In the genomic region with DNA sequence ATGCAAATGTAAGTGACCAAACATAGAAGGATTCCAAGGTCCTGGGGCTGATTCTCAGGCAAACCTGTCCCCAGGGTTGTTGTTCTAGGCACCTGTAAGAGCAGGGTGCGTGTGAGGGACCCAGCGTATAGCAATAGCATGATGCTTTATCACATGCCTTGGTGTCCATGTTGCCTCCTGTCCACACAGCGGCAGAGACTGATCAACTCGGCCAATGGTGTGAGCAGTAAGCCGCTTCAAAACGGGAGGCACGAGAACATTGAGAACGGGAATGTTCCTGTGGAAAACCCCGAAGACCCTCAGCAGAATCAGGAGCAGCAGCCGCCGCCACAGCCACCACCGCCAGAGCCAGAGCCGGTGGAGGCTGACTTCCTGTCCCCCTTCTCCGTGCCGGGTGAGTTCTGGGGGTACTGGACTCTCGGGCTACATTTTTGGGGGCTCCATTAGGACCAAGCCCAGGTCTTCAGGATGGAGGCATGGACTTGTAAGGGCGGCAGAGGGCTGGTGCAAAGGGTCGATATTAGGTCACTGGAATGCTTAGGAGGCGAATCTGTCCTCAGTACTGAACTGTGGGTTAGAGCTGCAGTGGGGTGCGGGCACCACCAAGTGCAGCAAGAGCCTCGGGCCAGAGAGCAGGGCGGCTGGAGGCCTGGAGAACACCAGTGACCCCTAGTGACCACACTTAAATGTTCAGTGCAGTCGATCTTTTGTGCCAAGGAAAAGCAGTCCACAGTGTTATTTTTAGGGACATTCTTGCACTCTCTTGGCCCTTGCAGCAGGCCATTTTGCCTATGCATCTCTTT, we compare ENCODE assay signal across 8 cellular contexts. TPM values are rescaled to one million over a fixed set of nuclear protein-coding genes. Genes with fewer than 3 reads are reported as not detected.
A peak's percentile ranks its signal among the peaks of the same experiment; 100 is the strongest.
DNase-seq lines count a peak whose midpoint lies in the region; ATAC-seq and TF ChIP-seq lines count a peak whose summit lies in the region.

No MANE protein-coding gene starts in this region.

- H3K36me3 ChIP-seq in esophagus muscularis mucosa, result no peaks in the 10 kb centered on the region
- no peaks in the 10 kb centered on the region for H3K36me3 ChIP-seq in naive thymus-derived CD4-positive, alpha-beta T cell (ENCODE audit: control insufficient read depth in 2 of 3, insufficient read depth in 3 of 3, low read length in 3 of 3)

- no peaks in the 10 kb centered on the region for H3K9me3 ChIP-seq in esophagus muscularis mucosa
- no peaks in the 10 kb centered on the region for H3K9me3 ChIP-seq in naive thymus-derived CD4-positive, alpha-beta T cell (ENCODE audit: control insufficient read depth in 2 of 3, low read length in 3 of 3)

- CTCF ChIA-PET in naive thymus-derived CD4-positive, alpha-beta T cell (lab: Charles Lee), result no interaction called here

- H3K4me3 ChIP-seq in esophagus muscularis mucosa, result no peak overlapping the region
- no peak overlapping the region for H3K4me3 ChIP-seq in naive thymus-derived CD4-positive, alpha-beta T cell (ENCODE audit: low read length)

- H3K4me1 ChIP-seq in esophagus muscularis mucosa, result peaks cover 10 to 24% (median 14%) of the 10 kb centered on the region in 4 donors
- peaks cover 0 to 10% of the 10 kb centered on the region in 2 donors for H3K4me1 ChIP-seq in naive thymus-derived CD4-positive, alpha-beta T cell (ENCODE audit: control insufficient read depth in 2 of 2, insufficient read depth in 2 of 2, low read length in 2 of 2)

- H3K27me3 Mint-ChIP-seq in naive thymus-derived CD4-positive, alpha-beta T cell, result no peaks in the 10 kb centered on the region

- no peaks in the 10 kb centered on the region for H3K27me3 ChIP-seq in esophagus muscularis mucosa
- H3K27me3 ChIP-seq in naive thymus-derived CD4-positive, alpha-beta T cell (ENCODE audit: control insufficient read depth in 2 of 2, insufficient read depth in 2 of 2, low read length in 2 of 2), result no peaks in the 10 kb centered on the region

- no peaks in the 10 kb centered on the region for H3K9me3 Mint-ChIP-seq in naive thymus-derived CD4-positive, alpha-beta T cell

- TF ChIP-seq POLR2A in esophagus muscularis mucosa (IDR thresholded peaks at IDR 0.05; ENCODE audit: low read depth), result no peak

- POLR2A ChIA-PET in naive thymus-derived CD4-positive, alpha-beta T cell (lab: Charles Lee), result no interaction called here

- peak; percentile 60 to 72 (median 60) for TF ChIP-seq CTCF in esophagus muscularis mucosa (IDR thresholded peaks at IDR 0.05)

- H3K27ac Mint-ChIP-seq in naive thymus-derived CD4-positive, alpha-beta T cell, result no peak overlapping the region

- peak; percentile 74 for ATAC-seq in naive thymus-derived CD4-positive, alpha-beta T cell

- 84% methylated on average over 17 of the region's 23 CpGs for WGBS in esophagus muscularis mucosa

- no peak for TF ChIP-seq EP300 in esophagus muscularis mucosa (IDR thresholded peaks at IDR 0.05)

- no peaks in the 10 kb centered on the region for H3K36me3 Mint-ChIP-seq in naive thymus-derived CD4-positive, alpha-beta T cell

- peaks cover 0 to 7% (median 4%) of the 10 kb centered on the region in 7 donors for H3K4me1 Mint-ChIP-seq in naive thymus-derived CD4-positive, alpha-beta T cell

- DNase-seq in NCI-H2171 treated with DMSO at 0.1 percent for 48 hours (lab: John Stamatoyannopoulos, UW), result peak; percentile 17
- no peak for DNase-seq in NCI-H2171 (lab: John Stamatoyannopoulos, UW)
- DNase-seq in HPDE6-E6E7 (ENCODE audit: extremely low spot score), result peak; percentile 47
- DNase-seq in SK-N-DZ (ENCODE audit: low spot score), result peak; percentile 1
- no peak for DNase-seq in esophagus muscularis mucosa (ENCODE audit: extremely low spot score)
- no peak for DNase-seq in naive thymus-derived CD4-positive, alpha-beta T cell
- no peak for DNase-seq in stimulated activated CD4-positive, alpha-beta T cell treated with anti-CD3 and anti-CD28 coated beads, Interleukin-12 subunit alpha, Interleukin-12 subunit beta, amount 100 ng/mL, for 4 hours
- DNase-seq in NCI-H1436 treated with DMSO at 0.1 percent for 48 hours (lab: John Stamatoyannopoulos, UW), result no peak

- no peak overlapping the region for H3K27ac ChIP-seq in esophagus muscularis mucosa (replicated peaks in 1 of 4)
- no peak overlapping the region for H3K27ac ChIP-seq in naive thymus-derived CD4-positive, alpha-beta T cell (ENCODE audit: low read depth, low read length)

- H3K4me3 Mint-ChIP-seq in naive thymus-derived CD4-positive, alpha-beta T cell, result no peak overlapping the region

- intact Hi-C loops in esophagus muscularis mucosa (cut with DNase I), result loop anchor here (10.0 kb wide), 1 partner anchor 312 kb away; no protein-coding TSS in a partner anchor
- intact Hi-C loops in naive thymus-derived CD4-positive, alpha-beta T cell (cut with micrococcal nuclease), result no loop called here

RNA-seq across cellular contexts. Expression of gene RIN3, which starts 57.2 kb away (rescaled TPM):
- not detected in 2 replicates for polyA plus RNA-seq in SK-N-DZ (2014; cell fraction: cytosol; rRNA removed)
- not detected in 2 replicates for polyA plus RNA-seq in SK-N-DZ (2014; cell fraction: nucleus; rRNA removed)
- 10 to 100 TPM; 10.6 to 20.0 (median 13.1) TPM for total RNA-seq in esophagus muscularis mucosa
- 100 to 1,000 TPM in 4 of 5 experiments, 10 to 100 TPM in 1; 45.4 to 182 (median 132) TPM for total RNA-seq in naive thymus-derived CD4-positive, alpha-beta T cell
- 10 to 100 TPM; 27.2 to 51.2 TPM for polyA plus RNA-seq in naive thymus-derived CD4-positive, alpha-beta T cell

Comparison
In these comparisons a context has a peak if more than half of its experiments do, and no peak if none do; other contexts are left out.
1. DNase-seq: peak in NCI-H2171 treated with DMSO at 0.1 percent for 48 hours (single experiment), HPDE6-E6E7 (single experiment) and SK-N-DZ (single experiment); none in NCI-H2171 (single experiment), esophagus muscularis mucosa (single experiment), naive thymus-derived CD4-positive, alpha-beta T cell (0 of 9), stimulated activated CD4-positive, alpha-beta T cell treated with anti-CD3 and anti-CD28 coated beads, Interleukin-12 subunit alpha, Interleukin-12 subunit beta, amount 100 ng/mL, for 4 hours (single experiment) and NCI-H1436 treated with DMSO at 0.1 percent for 48 hours (single experiment).